In genomic region chr13:31408927-31409326, GRCh38 we compare ENCODE assay signal across 8 cellular contexts.
"Had no signal": no experiment of that assay in that cellular context is flagged by ENCODE, and none has a peak within 500 bp of the region (broad histone marks: within the 10 kb centered on the region; RNA-seq: fewer than 3 reads in every experiment).

No MANE protein-coding gene starts in this region.

- H3K9me3 ChIP-seq: HAP-1 had no signal

- DNase-seq: GOT3, H7, HFFc6, IMR-90, KG1 had no signal

- H3K36me3 ChIP-seq: HAP-1 had no signal

- H3K4me3 ChIP-seq: HAP-1, K562 had no signal

- ATAC-seq: HCT116, K562 had no signal
